1 cellular context compared by ENCODE assay signal in the genomic region with DNA sequence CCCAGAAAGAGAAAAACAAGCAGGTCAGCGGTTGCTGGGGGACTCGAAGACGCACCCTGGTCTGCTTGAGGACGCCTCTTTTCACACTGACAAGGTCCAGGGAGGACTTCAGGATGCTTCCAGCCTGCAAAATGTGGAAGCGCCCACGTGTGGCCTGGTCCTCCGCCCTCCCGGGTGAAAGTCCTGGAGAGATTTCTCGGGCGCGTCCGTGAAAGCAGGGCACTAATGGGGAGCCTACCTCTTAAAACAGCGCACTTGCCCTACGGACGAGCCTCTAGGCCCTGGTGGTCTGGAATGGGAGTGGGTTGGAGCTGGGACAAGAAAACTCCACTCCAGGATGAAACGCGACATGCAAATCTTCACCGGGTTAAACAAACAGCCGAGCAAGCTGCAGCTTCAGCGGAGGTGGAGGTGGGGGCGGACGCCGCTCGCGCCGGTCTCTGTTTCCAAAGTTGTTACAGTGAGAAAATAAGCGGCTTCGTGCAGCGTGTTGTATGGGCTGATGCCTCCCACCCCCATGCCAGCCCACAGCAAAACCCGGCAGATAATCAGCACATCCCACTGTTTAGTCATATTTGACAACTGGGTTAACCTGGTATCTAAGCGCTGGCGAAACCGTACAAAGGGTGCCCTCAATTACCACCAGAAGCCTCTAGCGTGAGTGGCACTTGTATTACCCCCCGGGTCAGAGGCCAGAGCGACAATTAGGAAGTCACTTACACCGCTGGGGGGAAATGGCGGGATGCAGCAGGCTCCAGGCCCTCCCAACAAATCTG.
TF ChIP-seq lines count a peak whose summit lies in the region.

No MANE protein-coding gene starts in this region.

TF ChIP-seq in IMR-90, 13 proteins besides CTCF, POLR2A, EP300 and RAD21:
- TF ChIP-seq, protein P1, sequence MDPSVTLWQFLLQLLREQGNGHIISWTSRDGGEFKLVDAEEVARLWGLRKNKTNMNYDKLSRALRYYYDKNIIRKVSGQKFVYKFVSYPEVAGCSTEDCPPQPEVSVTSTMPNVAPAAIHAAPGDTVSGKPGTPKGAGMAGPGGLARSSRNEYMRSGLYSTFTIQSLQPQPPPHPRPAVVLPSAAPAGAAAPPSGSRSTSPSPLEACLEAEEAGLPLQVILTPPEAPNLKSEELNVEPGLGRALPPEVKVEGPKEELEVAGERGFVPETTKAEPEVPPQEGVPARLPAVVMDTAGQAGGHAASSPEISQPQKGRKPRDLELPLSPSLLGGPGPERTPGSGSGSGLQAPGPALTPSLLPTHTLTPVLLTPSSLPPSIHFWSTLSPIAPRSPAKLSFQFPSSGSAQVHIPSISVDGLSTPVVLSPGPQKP (IDR thresholded peaks at IDR 0.05; ENCODE audit: borderline replicate concordance, low read depth, low read length), result no peak
- TF ChIP-seq, protein P2, sequence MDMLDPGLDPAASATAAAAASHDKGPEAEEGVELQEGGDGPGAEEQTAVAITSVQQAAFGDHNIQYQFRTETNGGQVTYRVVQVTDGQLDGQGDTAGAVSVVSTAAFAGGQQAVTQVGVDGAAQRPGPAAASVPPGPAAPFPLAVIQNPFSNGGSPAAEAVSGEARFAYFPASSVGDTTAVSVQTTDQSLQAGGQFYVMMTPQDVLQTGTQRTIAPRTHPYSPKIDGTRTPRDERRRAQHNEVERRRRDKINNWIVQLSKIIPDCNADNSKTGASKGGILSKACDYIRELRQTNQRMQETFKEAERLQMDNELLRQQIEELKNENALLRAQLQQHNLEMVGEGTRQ (IDR thresholded peaks at IDR 0.05; ENCODE audit: low read depth, low read length), result no peak
- TF ChIP-seq RCOR1 (IDR thresholded peaks at IDR 0.05; ENCODE audit: insufficient replicate concordance, low read length), result no peak
- no peak for TF ChIP-seq MAZ (IDR thresholded peaks at IDR 0.05; ENCODE audit: borderline replicate concordance, low read depth, low read length)
- TF ChIP-seq SMC3 (IDR thresholded peaks at IDR 0.05; ENCODE audit: low read depth, low read length), result no peak
- no peak for TF ChIP-seq CEBPB (IDR thresholded peaks at IDR 0.05; ENCODE audit: low read depth, low read length)
